In the genomic region with DNA sequence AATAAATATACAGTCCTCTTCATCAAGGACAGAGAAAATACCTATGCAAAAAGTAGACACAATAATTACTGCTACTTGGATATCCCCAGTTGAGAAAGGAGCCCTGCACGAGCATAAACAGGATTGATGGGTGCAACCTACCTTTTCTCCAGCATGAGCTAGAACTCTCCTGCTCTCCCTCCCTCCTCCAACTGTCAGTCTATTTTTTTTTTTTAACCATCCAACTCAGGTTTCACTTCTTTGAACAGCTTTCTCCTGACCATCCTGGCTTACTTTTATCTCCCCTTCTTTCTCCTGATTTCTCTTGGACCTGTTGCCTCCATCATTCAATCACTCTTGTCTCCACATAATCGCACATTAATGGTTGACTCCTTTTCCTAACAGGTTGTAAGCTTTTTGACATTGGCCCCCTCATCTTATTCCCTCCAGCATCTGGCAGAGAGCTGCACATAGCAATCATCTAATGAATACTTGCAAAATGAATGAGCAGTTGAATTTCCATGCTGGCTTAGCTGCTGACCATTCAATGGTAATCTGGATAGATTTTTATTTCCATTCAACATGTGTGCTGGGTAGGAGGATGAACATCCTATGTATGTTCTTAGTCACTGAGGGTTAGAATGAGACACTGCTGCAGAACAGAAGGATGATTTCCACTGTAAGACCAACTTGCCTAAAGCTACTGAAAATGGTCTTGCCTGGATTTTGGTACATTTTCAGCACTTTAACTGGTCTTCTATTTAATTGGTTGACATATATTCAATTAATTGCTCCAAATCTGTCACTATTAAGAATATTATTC, we compare ENCODE assay signal across 13 cellular contexts. TPM values are rescaled to one million over a fixed set of nuclear protein-coding genes. Genes with fewer than 3 reads are reported as not detected.
DNase-seq lines count a peak whose midpoint lies in the region; ATAC-seq and TF ChIP-seq lines count a peak whose summit lies in the region.
"Had no signal": no experiment of that assay in that cellular context is flagged by ENCODE, and none has a peak within 500 bp of the region (broad histone marks: within the 10 kb centered on the region; RNA-seq: fewer than 3 reads in every experiment).

No MANE protein-coding gene starts in this region.

- peak overlapping the region; percentile 98 for H3K27ac ChIP-seq in 22Rv1
- H3K27ac ChIP-seq in OCI-LY1 (ENCODE audit: low read depth, low read length, poor library complexity, severe bottlenecking): peak overlapping the region; percentile 56
- H3K27ac ChIP-seq in psoas muscle: peak overlapping the region; percentile 88
- no peak overlapping the region for H3K27ac ChIP-seq in aorta (ENCODE audit: low read depth in 1 of 2, low read length in 2 of 2)

- no peaks in the 10 kb centered on the region for H3K27me3 ChIP-seq in OCI-LY1 (ENCODE audit: insufficient read depth, low read length)
- no peaks in the 10 kb centered on the region for H3K27me3 ChIP-seq in psoas muscle (ENCODE audit: insufficient read depth in 3 of 3, low read length in 2 of 3)
- no peaks in the 10 kb centered on the region for H3K27me3 ChIP-seq in aorta (ENCODE audit: control insufficient read depth in 1 of 2, insufficient read depth in 2 of 2, low read length in 1 of 2)
- H3K27me3 ChIP-seq: Peyer's patch had no signal

- H3K4me3 ChIP-seq in OCI-LY1 (ENCODE audit: low read depth, low read length, poor library complexity, severe bottlenecking): no peak overlapping the region
- H3K4me3 ChIP-seq in psoas muscle: no peak overlapping the region
- H3K4me3 ChIP-seq in aorta (ENCODE audit: low read length in 2 of 2): no peak overlapping the region
- H3K4me3 ChIP-seq: Peyer's patch had no signal

- TF ChIP-seq CTCF in 22Rv1 (IDR thresholded peaks at IDR 0.05): no peak
- no peak for TF ChIP-seq CTCF in OCI-LY1 (IDR thresholded peaks at IDR 0.05; ENCODE audit: low read length)
- no peak for TF ChIP-seq CTCF in psoas muscle (IDR thresholded peaks at IDR 0.05)

- ATAC-seq in psoas muscle: peak; percentile 28 to 53 (median 44)
- ATAC-seq in HG03432 (IDR thresholded peaks at IDR 0.05; ENCODE audit: unreplicated experiment): no peak
- no peak for ATAC-seq in aorta (ENCODE audit: low FRiP score)

- H3K4me2 ChIP-seq in OCI-LY1 (ENCODE audit: low read length): no peak overlapping the region

- no peaks in the 10 kb centered on the region for H3K79me2 ChIP-seq in OCI-LY1 (ENCODE audit: insufficient read depth, low read length)

- no peaks in the 10 kb centered on the region for H3K9me2 ChIP-seq in OCI-LY1 (ENCODE audit: low read depth, low read length)

- no peak overlapping the region for H3K9ac ChIP-seq in OCI-LY1 (ENCODE audit: low read length)

- no peaks in the 10 kb centered on the region for H4K20me1 ChIP-seq in OCI-LY1 (ENCODE audit: insufficient read depth, low read length)

- no peak overlapping the region for H2AFZ ChIP-seq in OCI-LY1 (ENCODE audit: low read length)

- DNase-seq in NCI-H1417 (lab: John Stamatoyannopoulos, UW) (peak in 2 of 3 experiments; percentile 41 to 63), NCI-H1417 treated with DMSO at 0.1 percent for 48 hours (lab: John Stamatoyannopoulos, UW) (no peak), psoas muscle (no peak), aorta (no peak)
- DNase-seq in activated CD4-positive, alpha-beta T cell treated with anti-CD3 and anti-CD28 coated beads for 1 hour: no peak
- DNase-seq: H7, NCI-H1436 treated with DMSO at 0.1 percent for 48 hours, NCI-H510A, Peyer's patch, Right ventricle myocardium superior had no signal

- H3K9me3 ChIP-seq in OCI-LY1 (ENCODE audit: low read length) (no peaks in the 10 kb centered on the region), psoas muscle (no peaks in the 10 kb centered on the region), aorta (ENCODE audit: control insufficient read depth, low read length) (no peaks in the 10 kb centered on the region)
- H3K9me3 ChIP-seq: Peyer's patch had no signal

- no peaks in the 10 kb centered on the region for H3K36me3 ChIP-seq in OCI-LY1 (ENCODE audit: insufficient read depth, low read length)
- peaks cover 3 to 57% of the 10 kb centered on the region in 2 donors for H3K36me3 ChIP-seq in psoas muscle (ENCODE audit: insufficient read depth in 1 of 2, low read depth in 1 of 2)
- no peaks in the 10 kb centered on the region for H3K36me3 ChIP-seq in aorta (ENCODE audit: control insufficient read depth in 1 of 2, insufficient read depth in 2 of 2, low read length in 1 of 2)
- H3K36me3 ChIP-seq: Peyer's patch had no signal

- intact Hi-C loops in psoas muscle (cut with DNase I) (loop anchor here in 1 of 2 donors (10.0 kb wide), 1 partner anchor 214 kb away; a partner anchor contains a TSS), aorta (cut with DNase I) (no loop called here)

- H3F3A ChIP-seq in OCI-LY1 (ENCODE audit: insufficient read depth, low read length): no peaks in the 10 kb centered on the region

- H3K4me1 ChIP-seq in OCI-LY1 (ENCODE audit: insufficient read depth, low read length, severe bottlenecking) (peaks cover 68% of the 10 kb centered on the region), psoas muscle (peaks cover 65% of the 10 kb centered on the region), aorta (ENCODE audit: control insufficient read depth in 1 of 2, insufficient read depth in 2 of 2, low read length in 2 of 2) (peaks cover 0 to 3% of the 10 kb centered on the region in 2 donors)

- 34 to 44% (median 41%) methylated on average over 2 of the region's 2 CpGs for WGBS in psoas muscle, 3 donors
- 85 to 95% methylated on average over 2 of the region's 2 CpGs for WGBS in aorta, 2 donors

RNA-seq across cellular contexts. Expression of a gene that starts 24.5 kb away (rescaled TPM):
- total RNA-seq in psoas muscle: 1,000 to 10,000 TPM; 4,088 to 7,509 (median 4,961) TPM
- 1,000 to 10,000 TPM; 1,084 to 2,883 (median 2,460) TPM for polyA plus RNA-seq in psoas muscle
- not detected for total RNA-seq in aorta
- under 1 TPM in 1 of 2 donors, not detected in 1; 0.36 TPM for polyA plus RNA-seq in aorta
- total RNA-seq: H7 had no signal

Comparison
In these comparisons a context has a peak if more than half of its experiments do, and no peak if none do; other contexts are left out.
1. DNase-seq: peak in NCI-H1417 (2 of 3); none in NCI-H1417 treated with DMSO at 0.1 percent for 48 hours (single experiment), psoas muscle (0 of 2), aorta (0 of 2) and activated CD4-positive, alpha-beta T cell treated with anti-CD3 and anti-CD28 coated beads for 1 hour (single experiment).
2. H3K27ac ChIP-seq: peak in 22Rv1 (single experiment), OCI-LY1 (single experiment) and psoas muscle (single experiment); none in aorta (0 of 2).
3. ATAC-seq: peak in psoas muscle (4 of 4); none in HG03432 (single experiment) and aorta (single experiment).
4. RNA of a gene that starts 24.5 kb away (total RNA-seq): 4,088 to 7,509 TPM in psoas muscle; not detected in aorta; every median in the first group is over 1,000 times any median in the second.